ENCODE assay signal across 23 cellular contexts in genomic region chr4:15416357-15417327, GRCh38. TPM values are rescaled to one million over a fixed set of nuclear protein-coding genes. Genes with fewer than 3 reads are reported as not detected.
DNase-seq lines count a peak whose midpoint lies in the region; ATAC-seq and TF ChIP-seq lines count a peak whose summit lies in the region.
"Had no signal": no experiment of that assay in that cellular context is flagged by ENCODE, and none has a peak within 500 bp of the region (broad histone marks: within the 10 kb centered on the region; RNA-seq: fewer than 3 reads in every experiment).

No MANE protein-coding gene starts in this region.

- H3K36me3 ChIP-seq in cardiac muscle cell (no peaks in the 10 kb centered on the region), heart left ventricle (no peaks in the 10 kb centered on the region), vagina (no peaks in the 10 kb centered on the region)
- H3K36me3 ChIP-seq: WERI-Rb-1 had no signal

- no peak for TF ChIP-seq CTCF in cardiac muscle cell (IDR thresholded peaks at IDR 0.05; ENCODE audit: low read depth, low read length)
- no peak for TF ChIP-seq CTCF in heart left ventricle (IDR thresholded peaks at IDR 0.05)
- no peak for TF ChIP-seq CTCF in vagina (IDR thresholded peaks at IDR 0.05)

- H3K4me3 ChIP-seq in cardiac muscle cell: no peak overlapping the region
- no peak overlapping the region for H3K4me3 ChIP-seq in heart left ventricle
- no peak overlapping the region for H3K4me3 ChIP-seq in vagina

- H3K4me1 ChIP-seq in cardiac muscle cell (ENCODE audit: low read depth): peaks cover 36% of the 10 kb centered on the region
- peaks cover 0 to 31% (median 9%) of the 10 kb centered on the region in 12 donors for H3K4me1 ChIP-seq in heart left ventricle
- H3K4me1 ChIP-seq in vagina: peaks cover 33% of the 10 kb centered on the region

- H3K27me3 ChIP-seq in cardiac muscle cell: no peaks in the 10 kb centered on the region
- no peaks in the 10 kb centered on the region for H3K27me3 ChIP-seq in heart left ventricle
- no peaks in the 10 kb centered on the region for H3K27me3 ChIP-seq in vagina

- DNase-seq in cardiac muscle cell (ENCODE audit: low read depth in 1 of 2, low spot score in 1 of 2) (peak in 1 of 2 donors; percentile 74), heart left ventricle (no peak), SKM-1 treated with dmso at 0.1 percent for 144 hours (lab: John Stamatoyannopoulos, UW; ENCODE audit: unreplicated experiment) (peak; percentile 40), left kidney (ENCODE audit: low read depth, low spot score) (peak; percentile 46), vagina (ENCODE audit: extremely low spot score in 2 of 2) (no peak)
- DNase-seq in stimulated activated CD4-positive, alpha-beta T cell treated with anti-CD3 and anti-CD28 coated beads, Interleukin-12 subunit alpha, Interleukin-12 subunit beta, amount 100 ng/mL, for 4 hours: no peak
- no peak for DNase-seq in activated CD8-positive, alpha-beta memory T cell treated with anti-CD3 and anti-CD28 coated beads for 24 hours
- DNase-seq: activated CD4-positive, alpha-beta memory T cell treated with anti-CD3 and anti-CD28 coated beads for 36 hours; activated naive CD4-positive, alpha-beta T cell treated with anti-CD3 and anti-CD28 coated beads for 36 hours; activated T-cell treated with anti-CD3 and anti-CD28 coated beads, Interleukin-2, amount 50 U/mL, for 24 hours; CD4-positive, CD25-positive, alpha-beta regulatory T cell; DMS153; hypothalamus; NCI-H1930; SHP77 treated with DMSO at 0.1 percent for 48 hours; WERI-Rb-1 had no signal

- H3K9me3 ChIP-seq in cardiac muscle cell (ENCODE audit: low read depth) (no peaks in the 10 kb centered on the region), heart left ventricle (no peaks in the 10 kb centered on the region), vagina (no peaks in the 10 kb centered on the region)

- WGBS in heart left ventricle, 4 donors: 72 to 86% (median 80%) methylated on average over 6 of the region's 6 CpGs

- H3K27ac ChIP-seq in cardiac muscle cell (peak overlapping the region; percentile 41), heart left ventricle (no peak overlapping the region), vagina (peak overlapping the region; percentile 44)
- H3K27ac ChIP-seq: WERI-Rb-1 had no signal

- TF ChIP-seq POLR2A in heart left ventricle (IDR thresholded peaks at IDR 0.05) (no peak), vagina (IDR thresholded peaks at IDR 0.05) (no peak)

- intact Hi-C loops in heart left ventricle (cut with DNase I) (loop anchor here in 1 of 10 donors (10.0 kb wide), 1 partner anchor 412 kb away; the partner anchor contains the start of gene CPEB2), vagina (cut with DNase I) (no loop called here)

- ATAC-seq in heart left ventricle (no peak), HG03039 (IDR thresholded peaks at IDR 0.05; ENCODE audit: unreplicated experiment) (no peak)

RNA-seq across cellular contexts. Expression of gene C1QTNF7, which starts 11.2 kb away (rescaled TPM):
- total RNA-seq in cardiac muscle cell (not detected in 2 replicates), heart left ventricle (1 to 10 TPM in 5 of 9 donors, under 1 TPM in 4; 0.35 to 4.3 (median 1.7) TPM), vagina (12.0 TPM)
- polyA plus RNA-seq in cardiac muscle cell (not detected in 2 replicates), heart left ventricle (under 1 TPM; 0.21 to 0.84 TPM)
- total RNA-seq: activated CD4-positive, alpha-beta memory T cell treated with anti-CD3 and anti-CD28 coated beads for 36 hours; activated naive CD4-positive, alpha-beta T cell treated with anti-CD3 and anti-CD28 coated beads for 36 hours; astrocyte; CD4-positive, CD25-positive, alpha-beta regulatory T cell; kidney epithelial cell; NCI-H460; neural crest cell; progenitor cell of endocrine pancreas; T-helper 1 cell treated with Interleukin-12 subunit alpha and Interleukin-12 subunit beta and Interleukin-4 antibody, amounts not matched to agents 30 ng/mL and 1 ng/mL, for 36 hours had no signal
- polyA plus RNA-seq: CD4-positive, CD25-positive, alpha-beta regulatory T cell had no signal

RNA-seq across cellular contexts. Expression of gene CC2D2A, which starts 53.0 kb away (rescaled TPM):
- total RNA-seq in cardiac muscle cell: 20.7 and 43.5 TPM in 2 replicates
- 17.3 and 29.0 TPM in 2 replicates for polyA plus RNA-seq in cardiac muscle cell
- total RNA-seq in heart left ventricle: 10 to 100 TPM in 3 of 9 donors, 1 to 10 TPM in 6; 3.1 to 14.4 (median 9.0) TPM
- polyA plus RNA-seq in heart left ventricle: 1 to 10 TPM; 3.4 to 5.6 TPM
- total RNA-seq in vagina: 33.1 TPM
- total RNA-seq: activated CD4-positive, alpha-beta memory T cell treated with anti-CD3 and anti-CD28 coated beads for 36 hours; activated naive CD4-positive, alpha-beta T cell treated with anti-CD3 and anti-CD28 coated beads for 36 hours; CD4-positive, CD25-positive, alpha-beta regulatory T cell; T-helper 1 cell treated with Interleukin-12 subunit alpha and Interleukin-12 subunit beta and Interleukin-4 antibody, amounts not matched to agents 30 ng/mL and 1 ng/mL, for 36 hours had no signal

Comparison
In these comparisons a context has a peak if more than half of its experiments do, and no peak if none do; other contexts are left out.
1. H3K27ac ChIP-seq: peak in cardiac muscle cell (single experiment) and vagina (single experiment); none in heart left ventricle (0 of 12).
2. DNase-seq: peak in SKM-1 treated with dmso at 0.1 percent for 144 hours (single experiment) and left kidney (single experiment); none in heart left ventricle (0 of 5), vagina (0 of 2), stimulated activated CD4-positive, alpha-beta T cell treated with anti-CD3 and anti-CD28 coated beads, Interleukin-12 subunit alpha, Interleukin-12 subunit beta, amount 100 ng/mL, for 4 hours (single experiment) and activated CD8-positive, alpha-beta memory T cell treated with anti-CD3 and anti-CD28 coated beads for 24 hours (single experiment).